ENCODE assay signal across 1 cellular context in genomic region chr2:232551776-232552175, GRCh38.
TF ChIP-seq lines count a peak whose summit lies in the region.

No MANE protein-coding gene starts in this region.

TF ChIP-seq in HEK293T, 16 proteins besides CTCF, POLR2A, EP300 and RAD21 (continued from another document):
- TF ChIP-seq, protein P1, sequence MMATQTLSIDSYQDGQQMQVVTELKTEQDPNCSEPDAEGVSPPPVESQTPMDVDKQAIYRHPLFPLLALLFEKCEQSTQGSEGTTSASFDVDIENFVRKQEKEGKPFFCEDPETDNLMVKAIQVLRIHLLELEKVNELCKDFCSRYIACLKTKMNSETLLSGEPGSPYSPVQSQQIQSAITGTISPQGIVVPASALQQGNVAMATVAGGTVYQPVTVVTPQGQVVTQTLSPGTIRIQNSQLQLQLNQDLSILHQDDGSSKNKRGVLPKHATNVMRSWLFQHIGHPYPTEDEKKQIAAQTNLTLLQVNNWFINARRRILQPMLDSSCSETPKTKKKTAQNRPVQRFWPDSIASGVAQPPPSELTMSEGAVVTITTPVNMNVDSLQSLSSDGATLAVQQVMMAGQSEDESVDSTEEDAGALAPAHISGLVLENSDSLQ (IDR thresholded peaks at IDR 0.05), result no peak
- TF ChIP-seq FOXK2 (IDR thresholded peaks at IDR 0.05) (no peak), CTBP1 (IDR thresholded peaks at IDR 0.05; ENCODE audit: borderline replicate concordance) (no peak), ARNT (IDR thresholded peaks at IDR 0.05) (no peak)
